Comparison of ENCODE assay signal across 14 cellular contexts in the genomic region with DNA sequence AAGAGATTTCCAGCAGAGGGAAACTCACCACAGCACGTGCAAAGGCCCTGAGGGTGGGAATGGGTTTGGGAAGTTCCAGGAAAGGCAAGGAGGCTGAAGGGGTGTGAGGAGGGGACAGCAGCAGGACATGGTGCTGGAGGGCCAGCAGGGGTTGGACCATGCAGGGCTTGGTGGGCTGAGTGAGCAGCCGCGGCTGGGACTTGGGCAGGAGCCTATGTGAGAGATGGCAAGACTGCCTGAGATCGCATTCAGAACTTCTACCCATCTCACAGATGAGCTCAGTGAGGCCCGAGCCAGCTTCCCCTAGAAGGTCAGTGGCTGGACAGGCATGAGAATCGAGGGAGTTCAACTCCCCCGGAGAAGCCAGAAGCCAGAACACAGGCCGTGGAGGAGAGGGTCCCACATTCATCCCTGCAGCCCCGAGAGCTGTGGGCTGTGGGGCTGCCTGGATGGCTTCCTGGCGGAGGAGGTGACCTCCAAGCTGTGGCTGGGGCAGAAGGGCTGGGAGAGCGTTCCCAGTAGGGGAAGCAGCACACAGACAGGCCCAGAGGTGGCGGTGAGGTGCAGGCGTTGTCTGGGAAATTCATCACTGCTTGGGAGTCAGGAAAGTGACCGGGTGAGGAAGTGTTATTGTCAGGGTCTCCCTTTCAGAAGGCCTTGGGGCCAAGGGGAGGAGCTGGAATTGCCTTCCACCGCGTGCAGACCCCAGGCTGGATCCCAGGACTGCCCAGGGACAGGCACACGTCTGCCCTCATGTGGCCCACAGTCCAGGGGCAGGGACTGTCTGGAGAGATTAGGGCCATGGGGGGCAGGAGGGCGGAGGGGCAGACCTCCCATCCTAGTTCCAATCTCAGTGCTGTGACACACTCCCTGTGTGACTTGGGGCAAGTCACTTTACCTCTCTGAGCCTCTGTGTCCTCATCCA.
DNase-seq lines count a peak whose midpoint lies in the region; ATAC-seq and TF ChIP-seq lines count a peak whose summit lies in the region.
"Had no signal": no experiment of that assay in that cellular context is flagged by ENCODE, and none has a peak within 500 bp of the region (broad histone marks: within the 10 kb centered on the region; RNA-seq: fewer than 3 reads in every experiment).

No MANE protein-coding gene starts in this region.

- no peaks in the 10 kb centered on the region for H3K9me3 ChIP-seq in ascending aorta
- H3K9me3 ChIP-seq in muscle layer of colon (ENCODE audit: low read length): no peaks in the 10 kb centered on the region
- no peaks in the 10 kb centered on the region for H3K9me3 ChIP-seq in transverse colon
- H3K9me3 ChIP-seq: HAP-1 had no signal

- CTCF ChIA-PET in activated naive CD4-positive, alpha-beta T cell treated with anti-CD3 and anti-CD28 coated beads for 36 hours (lab: Charles Lee): interaction anchor here (1.0 kb wide), 1 partner anchor 169 kb away, joined by 3 read pairs; no protein-coding TSS in a partner anchor

- TF ChIP-seq CTCF in ascending aorta (IDR thresholded peaks at IDR 0.05) (no peak), transverse colon (IDR thresholded peaks at IDR 0.05) (no peak)

- peak overlapping the region; percentile 35 for H3K27ac Mint-ChIP-seq in activated naive CD4-positive, alpha-beta T cell treated with anti-CD3 and anti-CD28 coated beads, Interleukin-2, amount 50 U/mL, for 24 hours
- H3K27ac Mint-ChIP-seq in activated naive CD4-positive, alpha-beta T cell treated with anti-CD3 and anti-CD28 coated beads for 36 hours: no peak overlapping the region
- H3K27ac Mint-ChIP-seq: naive thymus-derived CD8-positive, alpha-beta T cell had no signal

- no peak overlapping the region for H3K4me3 Mint-ChIP-seq in activated naive CD4-positive, alpha-beta T cell treated with anti-CD3 and anti-CD28 coated beads, Interleukin-2, amount 50 U/mL, for 24 hours
- H3K4me3 Mint-ChIP-seq in activated naive CD4-positive, alpha-beta T cell treated with anti-CD3 and anti-CD28 coated beads for 36 hours: no peak overlapping the region
- H3K4me3 Mint-ChIP-seq: naive thymus-derived CD8-positive, alpha-beta T cell had no signal

- H3K9me3 Mint-ChIP-seq in activated naive CD4-positive, alpha-beta T cell treated with anti-CD3 and anti-CD28 coated beads, Interleukin-2, amount 50 U/mL, for 24 hours: no peaks in the 10 kb centered on the region
- no peaks in the 10 kb centered on the region for H3K9me3 Mint-ChIP-seq in activated naive CD4-positive, alpha-beta T cell treated with anti-CD3 and anti-CD28 coated beads for 36 hours
- H3K9me3 Mint-ChIP-seq: naive thymus-derived CD8-positive, alpha-beta T cell had no signal

- intact Hi-C loops in activated naive CD4-positive, alpha-beta T cell treated with anti-CD3 and anti-CD28 coated beads for 36 hours (cut with micrococcal nuclease): no loop called here
- intact Hi-C loops in ascending aorta (cut with DNase I) (no loop called here), transverse colon (cut with DNase I; ENCODE audit: low total_unique reads) (loop anchor here (5.0 kb wide), 1 partner anchor 102 kb away; a partner anchor contains a TSS)

- DNase-seq in activated naive CD4-positive, alpha-beta T cell treated with anti-CD3 and anti-CD28 coated beads for 36 hours: no peak
- no peak for DNase-seq in ascending aorta (ENCODE audit: low spot score in 2 of 2)
- DNase-seq in transverse colon: no peak
- DNase-seq in NCI-H526 (lab: John Stamatoyannopoulos, UW): no peak
- DNase-seq: 8988T; activated CD8-positive, alpha-beta memory T cell treated with anti-CD3 and anti-CD28 coated beads, Interleukin-2, amount 50 U/mL, for 48 hours; DMS53; NCI-H2171 treated with DMSO at 0.1 percent for 48 hours had no signal

- H3K4me1 ChIP-seq in ascending aorta (peaks cover 8 to 15% of the 10 kb centered on the region in 2 donors), muscle layer of colon (ENCODE audit: insufficient read depth, low read length) (peaks cover 18% of the 10 kb centered on the region), transverse colon (peaks cover 9 to 20% (median 16%) of the 10 kb centered on the region in 4 donors)
- H3K4me1 ChIP-seq: HAP-1 had no signal

- no peak overlapping the region for H3K9ac ChIP-seq in muscle layer of colon (ENCODE audit: low read length)

- H3K36me3 Mint-ChIP-seq in activated naive CD4-positive, alpha-beta T cell treated with anti-CD3 and anti-CD28 coated beads, Interleukin-2, amount 50 U/mL, for 24 hours: no peaks in the 10 kb centered on the region
- H3K36me3 Mint-ChIP-seq in activated naive CD4-positive, alpha-beta T cell treated with anti-CD3 and anti-CD28 coated beads for 36 hours (ENCODE audit: low read depth): no peaks in the 10 kb centered on the region
- H3K36me3 Mint-ChIP-seq: naive thymus-derived CD8-positive, alpha-beta T cell had no signal

- H3K36me3 ChIP-seq in ascending aorta (no peaks in the 10 kb centered on the region), muscle layer of colon (ENCODE audit: insufficient read depth, low read length) (no peaks in the 10 kb centered on the region), transverse colon (no peaks in the 10 kb centered on the region)
- H3K36me3 ChIP-seq: HAP-1 had no signal

- no peak for TF ChIP-seq POLR2A in transverse colon (IDR thresholded peaks at IDR 0.05)

- ATAC-seq in GM19397 (IDR thresholded peaks at IDR 0.05; ENCODE audit: unreplicated experiment) (no peak), HG02852 (IDR thresholded peaks at IDR 0.05; ENCODE audit: unreplicated experiment) (no peak)
- ATAC-seq: naive thymus-derived CD8-positive, alpha-beta T cell had no signal

- H3K27ac ChIP-seq in ascending aorta (peak overlapping the region; percentile 42 to 79), muscle layer of colon (ENCODE audit: low read depth, low read length) (peak overlapping the region; percentile 7), transverse colon (peak overlapping the region; percentile 65 to 77 (median 74))

- no peak overlapping the region for H3K4me3 ChIP-seq in ascending aorta
- H3K4me3 ChIP-seq in muscle layer of colon (ENCODE audit: low read depth in 1 of 2, low read length in 2 of 2): no peak overlapping the region
- no peak overlapping the region for H3K4me3 ChIP-seq in transverse colon
- H3K4me3 ChIP-seq: HAP-1 had no signal

- no peak for TF ChIP-seq EP300 in transverse colon (IDR thresholded peaks at IDR 0.05; ENCODE audit: low read depth)

- in situ Hi-C loops in transverse colon (cut with MboI; ENCODE audit: low pct_ligation_motif_present in 1 of 4, low pct_unique_long_range_greater_than_20kb in 1 of 4, low sequenced_read_pairs in 3 of 4): loop anchor here in 1 of 4 donors (25.0 kb wide), 1 partner anchor 168 kb away; no protein-coding TSS in a partner anchor

- 84 to 100% methylated on average over 2 to 17 of the region's 18 CpGs for WGBS in transverse colon (ENCODE audit: low coverage in 1 of 2), 2 donors

- H3K27me3 Mint-ChIP-seq in activated naive CD4-positive, alpha-beta T cell treated with anti-CD3 and anti-CD28 coated beads, Interleukin-2, amount 50 U/mL, for 24 hours: no peaks in the 10 kb centered on the region
- no peaks in the 10 kb centered on the region for H3K27me3 Mint-ChIP-seq in activated naive CD4-positive, alpha-beta T cell treated with anti-CD3 and anti-CD28 coated beads for 36 hours (ENCODE audit: low read depth)

- H3K27me3 ChIP-seq in ascending aorta (no peaks in the 10 kb centered on the region), muscle layer of colon (ENCODE audit: control insufficient read depth in 1 of 2, insufficient read depth in 2 of 2, low read length in 2 of 2) (no peaks in the 10 kb centered on the region), transverse colon (no peaks in the 10 kb centered on the region)

- peaks cover 10% of the 10 kb centered on the region for H3K4me1 Mint-ChIP-seq in activated naive CD4-positive, alpha-beta T cell treated with anti-CD3 and anti-CD28 coated beads, Interleukin-2, amount 50 U/mL, for 24 hours
- peaks cover 13% of the 10 kb centered on the region for H3K4me1 Mint-ChIP-seq in activated naive CD4-positive, alpha-beta T cell treated with anti-CD3 and anti-CD28 coated beads for 36 hours (ENCODE audit: low read depth)

Comparison
In these comparisons a context has a peak if more than half of its experiments do, and no peak if none do; other contexts are left out.
1. H3K27ac ChIP-seq: peak in every context shown above with its lines; median percentile 74 in transverse colon; 60 in ascending aorta; 7 in muscle layer of colon.